ENCODE assay signal across 3 cellular contexts in the genomic region with DNA sequence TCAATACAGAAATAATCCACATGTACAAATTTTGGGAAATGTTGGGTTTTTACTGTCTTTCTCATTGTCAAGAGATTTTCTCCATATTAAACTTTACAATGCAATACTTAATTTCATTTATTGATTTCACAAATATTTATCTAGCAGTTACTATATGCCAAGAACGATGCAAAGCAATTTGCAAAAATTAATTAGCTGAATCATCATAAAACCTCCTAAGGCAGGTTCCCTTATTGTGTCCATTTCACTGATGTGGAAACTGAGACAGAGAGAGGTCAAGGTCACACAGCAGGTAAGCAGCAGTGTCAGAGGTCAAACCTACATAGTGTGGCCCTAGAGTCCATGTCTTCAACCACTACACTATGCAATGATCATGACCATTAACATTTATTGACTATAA.
A peak's percentile ranks its signal among the peaks of the same experiment; 100 is the strongest.
TF ChIP-seq lines count a peak whose summit lies in the region.

No MANE protein-coding gene starts in this region.

TF ChIP-seq in A549, 52 proteins besides CTCF, POLR2A, EP300 and RAD21:
- TF ChIP-seq MAFK (IDR thresholded peaks at IDR 0.05; ENCODE audit: partially characterized antibody) (peak; percentile 92), FOSB (CRISPR knock-in tag; IDR thresholded peaks at IDR 0.05) (no peak), RFX5 (IDR thresholded peaks at IDR 0.05) (no peak), HOXB5 (CRISPR knock-in tag; IDR thresholded peaks at IDR 0.05) (no peak)
- TF ChIP-seq, protein P1, sequence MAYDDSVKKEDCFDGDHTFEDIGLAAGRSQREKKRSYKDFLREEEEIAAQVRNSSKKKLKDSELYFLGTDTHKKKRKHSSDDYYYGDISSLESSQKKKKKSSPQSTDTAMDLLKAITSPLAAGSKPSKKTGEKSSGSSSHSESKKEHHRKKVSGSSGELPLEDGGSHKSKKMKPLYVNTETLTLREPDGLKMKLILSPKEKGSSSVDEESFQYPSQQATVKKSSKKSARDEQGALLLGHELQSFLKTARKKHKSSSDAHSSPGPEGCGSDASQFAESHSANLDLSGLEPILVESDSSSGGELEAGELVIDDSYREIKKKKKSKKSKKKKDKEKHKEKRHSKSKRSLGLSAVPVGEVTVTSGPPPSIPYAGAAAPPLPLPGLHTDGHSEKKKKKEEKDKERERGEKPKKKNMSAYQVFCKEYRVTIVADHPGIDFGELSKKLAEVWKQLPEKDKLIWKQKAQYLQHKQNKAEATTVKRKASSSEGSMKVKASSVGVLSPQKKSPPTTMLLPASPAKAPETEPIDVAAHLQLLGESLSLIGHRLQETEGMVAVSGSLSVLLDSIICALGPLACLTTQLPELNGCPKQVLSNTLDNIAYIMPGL (CRISPR knock-in tag; IDR thresholded peaks at IDR 0.05; ENCODE audit: borderline replicate concordance) = no peak

TF ChIP-seq in IMR-90, 13 proteins besides CTCF, POLR2A, EP300 and RAD21:
- no peak for TF ChIP-seq FOS (IDR thresholded peaks at IDR 0.05; ENCODE audit: low read depth, low read length)
- no peak for TF ChIP-seq MXI1 (IDR thresholded peaks at IDR 0.05; ENCODE audit: borderline replicate concordance, low read depth, low read length)
- TF ChIP-seq, protein P2, sequence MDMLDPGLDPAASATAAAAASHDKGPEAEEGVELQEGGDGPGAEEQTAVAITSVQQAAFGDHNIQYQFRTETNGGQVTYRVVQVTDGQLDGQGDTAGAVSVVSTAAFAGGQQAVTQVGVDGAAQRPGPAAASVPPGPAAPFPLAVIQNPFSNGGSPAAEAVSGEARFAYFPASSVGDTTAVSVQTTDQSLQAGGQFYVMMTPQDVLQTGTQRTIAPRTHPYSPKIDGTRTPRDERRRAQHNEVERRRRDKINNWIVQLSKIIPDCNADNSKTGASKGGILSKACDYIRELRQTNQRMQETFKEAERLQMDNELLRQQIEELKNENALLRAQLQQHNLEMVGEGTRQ (IDR thresholded peaks at IDR 0.05; ENCODE audit: low read depth, low read length) = no peak
- TF ChIP-seq MAFK (IDR thresholded peaks at IDR 0.05; ENCODE audit: low read depth, low read length) = peak; percentile 92
- TF ChIP-seq MAZ (IDR thresholded peaks at IDR 0.05; ENCODE audit: borderline replicate concordance, low read depth, low read length) = no peak

TF ChIP-seq in H1, 55 proteins besides CTCF, POLR2A, EP300 and RAD21:
- no peak for TF ChIP-seq SIRT6 (IDR thresholded peaks at IDR 0.05; ENCODE audit: low read length)
- TF ChIP-seq PHF8 (conservative IDR thresholded peaks at IDR 0.05; ENCODE audit: low read depth, low read length) = no peak
- TF ChIP-seq BACH1 (IDR thresholded peaks at IDR 0.05; ENCODE audit: low read length) = no peak
- TF ChIP-seq MAFK (IDR thresholded peaks at IDR 0.05; ENCODE audit: low read depth, low read length) = peak; percentile 54; the same call in 1 of the 2 replicates
- TF ChIP-seq SRF (IDR thresholded peaks at IDR 0.05; ENCODE audit: low read depth, low read length) = no peak
- TF ChIP-seq, protein P3, sequence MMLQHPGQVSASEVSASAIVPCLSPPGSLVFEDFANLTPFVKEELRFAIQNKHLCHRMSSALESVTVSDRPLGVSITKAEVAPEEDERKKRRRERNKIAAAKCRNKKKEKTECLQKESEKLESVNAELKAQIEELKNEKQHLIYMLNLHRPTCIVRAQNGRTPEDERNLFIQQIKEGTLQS (IDR thresholded peaks at IDR 0.05; ENCODE audit: insufficient read depth, low read depth, low read length) = no peak
- TF ChIP-seq, protein P4, sequence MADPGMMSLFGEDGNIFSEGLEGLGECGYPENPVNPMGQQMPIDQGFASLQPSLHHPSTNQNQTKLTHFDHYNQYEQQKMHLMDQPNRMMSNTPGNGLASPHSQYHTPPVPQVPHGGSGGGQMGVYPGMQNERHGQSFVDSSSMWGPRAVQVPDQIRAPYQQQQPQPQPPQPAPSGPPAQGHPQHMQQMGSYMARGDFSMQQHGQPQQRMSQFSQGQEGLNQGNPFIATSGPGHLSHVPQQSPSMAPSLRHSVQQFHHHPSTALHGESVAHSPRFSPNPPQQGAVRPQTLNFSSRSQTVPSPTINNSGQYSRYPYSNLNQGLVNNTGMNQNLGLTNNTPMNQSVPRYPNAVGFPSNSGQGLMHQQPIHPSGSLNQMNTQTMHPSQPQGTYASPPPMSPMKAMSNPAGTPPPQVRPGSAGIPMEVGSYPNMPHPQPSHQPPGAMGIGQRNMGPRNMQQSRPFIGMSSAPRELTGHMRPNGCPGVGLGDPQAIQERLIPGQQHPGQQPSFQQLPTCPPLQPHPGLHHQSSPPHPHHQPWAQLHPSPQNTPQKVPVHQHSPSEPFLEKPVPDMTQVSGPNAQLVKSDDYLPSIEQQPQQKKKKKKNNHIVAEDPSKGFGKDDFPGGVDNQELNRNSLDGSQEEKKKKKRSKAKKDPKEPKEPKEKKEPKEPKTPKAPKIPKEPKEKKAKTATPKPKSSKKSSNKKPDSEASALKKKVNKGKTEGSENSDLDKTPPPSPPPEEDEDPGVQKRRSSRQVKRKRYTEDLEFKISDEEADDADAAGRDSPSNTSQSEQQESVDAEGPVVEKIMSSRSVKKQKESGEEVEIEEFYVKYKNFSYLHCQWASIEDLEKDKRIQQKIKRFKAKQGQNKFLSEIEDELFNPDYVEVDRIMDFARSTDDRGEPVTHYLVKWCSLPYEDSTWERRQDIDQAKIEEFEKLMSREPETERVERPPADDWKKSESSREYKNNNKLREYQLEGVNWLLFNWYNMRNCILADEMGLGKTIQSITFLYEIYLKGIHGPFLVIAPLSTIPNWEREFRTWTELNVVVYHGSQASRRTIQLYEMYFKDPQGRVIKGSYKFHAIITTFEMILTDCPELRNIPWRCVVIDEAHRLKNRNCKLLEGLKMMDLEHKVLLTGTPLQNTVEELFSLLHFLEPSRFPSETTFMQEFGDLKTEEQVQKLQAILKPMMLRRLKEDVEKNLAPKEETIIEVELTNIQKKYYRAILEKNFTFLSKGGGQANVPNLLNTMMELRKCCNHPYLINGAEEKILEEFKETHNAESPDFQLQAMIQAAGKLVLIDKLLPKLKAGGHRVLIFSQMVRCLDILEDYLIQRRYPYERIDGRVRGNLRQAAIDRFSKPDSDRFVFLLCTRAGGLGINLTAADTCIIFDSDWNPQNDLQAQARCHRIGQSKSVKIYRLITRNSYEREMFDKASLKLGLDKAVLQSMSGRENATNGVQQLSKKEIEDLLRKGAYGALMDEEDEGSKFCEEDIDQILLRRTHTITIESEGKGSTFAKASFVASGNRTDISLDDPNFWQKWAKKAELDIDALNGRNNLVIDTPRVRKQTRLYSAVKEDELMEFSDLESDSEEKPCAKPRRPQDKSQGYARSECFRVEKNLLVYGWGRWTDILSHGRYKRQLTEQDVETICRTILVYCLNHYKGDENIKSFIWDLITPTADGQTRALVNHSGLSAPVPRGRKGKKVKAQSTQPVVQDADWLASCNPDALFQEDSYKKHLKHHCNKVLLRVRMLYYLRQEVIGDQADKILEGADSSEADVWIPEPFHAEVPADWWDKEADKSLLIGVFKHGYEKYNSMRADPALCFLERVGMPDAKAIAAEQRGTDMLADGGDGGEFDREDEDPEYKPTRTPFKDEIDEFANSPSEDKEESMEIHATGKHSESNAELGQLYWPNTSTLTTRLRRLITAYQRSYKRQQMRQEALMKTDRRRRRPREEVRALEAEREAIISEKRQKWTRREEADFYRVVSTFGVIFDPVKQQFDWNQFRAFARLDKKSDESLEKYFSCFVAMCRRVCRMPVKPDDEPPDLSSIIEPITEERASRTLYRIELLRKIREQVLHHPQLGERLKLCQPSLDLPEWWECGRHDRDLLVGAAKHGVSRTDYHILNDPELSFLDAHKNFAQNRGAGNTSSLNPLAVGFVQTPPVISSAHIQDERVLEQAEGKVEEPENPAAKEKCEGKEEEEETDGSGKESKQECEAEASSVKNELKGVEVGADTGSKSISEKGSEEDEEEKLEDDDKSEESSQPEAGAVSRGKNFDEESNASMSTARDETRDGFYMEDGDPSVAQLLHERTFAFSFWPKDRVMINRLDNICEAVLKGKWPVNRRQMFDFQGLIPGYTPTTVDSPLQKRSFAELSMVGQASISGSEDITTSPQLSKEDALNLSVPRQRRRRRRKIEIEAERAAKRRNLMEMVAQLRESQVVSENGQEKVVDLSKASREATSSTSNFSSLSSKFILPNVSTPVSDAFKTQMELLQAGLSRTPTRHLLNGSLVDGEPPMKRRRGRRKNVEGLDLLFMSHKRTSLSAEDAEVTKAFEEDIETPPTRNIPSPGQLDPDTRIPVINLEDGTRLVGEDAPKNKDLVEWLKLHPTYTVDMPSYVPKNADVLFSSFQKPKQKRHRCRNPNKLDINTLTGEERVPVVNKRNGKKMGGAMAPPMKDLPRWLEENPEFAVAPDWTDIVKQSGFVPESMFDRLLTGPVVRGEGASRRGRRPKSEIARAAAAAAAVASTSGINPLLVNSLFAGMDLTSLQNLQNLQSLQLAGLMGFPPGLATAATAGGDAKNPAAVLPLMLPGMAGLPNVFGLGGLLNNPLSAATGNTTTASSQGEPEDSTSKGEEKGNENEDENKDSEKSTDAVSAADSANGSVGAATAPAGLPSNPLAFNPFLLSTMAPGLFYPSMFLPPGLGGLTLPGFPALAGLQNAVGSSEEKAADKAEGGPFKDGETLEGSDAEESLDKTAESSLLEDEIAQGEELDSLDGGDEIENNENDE (IDR thresholded peaks at IDR 0.05; ENCODE audit: insufficient replicate concordance, low read length) = no peak
